Comparison of ENCODE assay signal across 8 cellular contexts in the genomic region with DNA sequence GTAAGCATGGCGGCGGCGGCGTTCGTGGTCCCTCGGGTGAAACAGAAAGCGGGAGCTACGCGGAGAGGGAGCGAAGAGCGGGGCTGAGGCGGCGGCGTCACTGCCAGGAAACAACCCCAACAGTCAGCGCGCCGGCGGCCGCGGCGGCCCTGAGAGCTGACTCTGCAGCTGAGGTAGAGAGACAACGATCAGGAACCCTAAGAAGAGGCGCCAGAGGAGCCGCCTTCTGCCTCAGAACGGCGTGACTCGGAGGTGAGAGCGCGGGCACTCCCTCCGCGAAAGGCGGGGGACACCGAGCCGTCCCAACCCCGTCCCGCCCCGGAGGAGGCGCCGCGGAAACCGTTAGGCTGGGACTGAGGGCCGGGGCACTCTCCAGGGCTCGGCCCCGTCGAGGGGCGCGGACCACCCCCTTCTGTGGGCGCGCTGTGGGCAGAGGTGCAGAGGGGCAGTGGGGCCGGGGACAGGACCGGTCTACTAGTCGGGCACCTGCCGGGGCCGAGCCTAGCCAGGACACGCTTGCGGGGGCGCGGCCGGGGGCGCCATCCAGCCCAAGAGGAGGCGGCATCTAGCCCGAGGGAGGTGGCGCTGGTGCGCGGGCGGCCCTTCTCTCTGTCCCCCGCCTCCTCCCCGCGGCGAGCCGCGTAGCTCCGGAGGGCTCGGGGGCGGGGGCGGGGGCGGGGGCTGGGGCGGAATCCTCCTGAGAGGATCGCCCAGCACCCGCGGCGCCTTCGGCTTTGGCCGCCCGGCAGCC. TPM values are rescaled to one million over a fixed set of nuclear protein-coding genes. Genes with fewer than 3 reads are reported as not detected.
DNase-seq lines count a peak whose midpoint lies in the region; ATAC-seq and TF ChIP-seq lines count a peak whose summit lies in the region.

No MANE protein-coding gene starts in this region.

- H3K4me1 Mint-ChIP-seq in natural killer cell treated with Interleukin-12 subunit alpha and Interleukin-12 subunit beta and Interleukin-15 and Interleukin-18, amount 100 ng/mL, for 72 hours (ENCODE audit: low read depth in 2 of 2): peaks cover 24 to 40% of the 10 kb centered on the region in 2 donors

- in situ Hi-C loops in KBM-7 (cut with MboI; ENCODE audit: low pct_unique_long_range_greater_than_20kb, low sequenced_read_pairs): no loop called here

- H3K27ac ChIP-seq in DND-41 (ENCODE audit: low read length) (peak overlapping the region; percentile 93), fibroblast of lung (ENCODE audit: insufficient read depth, low read length) (peak overlapping the region; percentile 95)

- peak overlapping the region; percentile 95 for H2AFZ ChIP-seq in DND-41 (ENCODE audit: low read depth, low read length)
- peak overlapping the region; percentile 76 for H2AFZ ChIP-seq in fibroblast of lung (ENCODE audit: low read length)

- H3K9ac ChIP-seq in DND-41 (ENCODE audit: low read depth, low read length) (peak overlapping the region; percentile 80), fibroblast of lung (ENCODE audit: insufficient read depth, low read length) (peak overlapping the region; percentile 93)

- H3K36me3 Mint-ChIP-seq in natural killer cell treated with Interleukin-12 subunit alpha and Interleukin-12 subunit beta and Interleukin-15 and Interleukin-18, amount 100 ng/mL, for 72 hours: peaks cover 38% of the 10 kb centered on the region

- H3K27me3 ChIP-seq in DND-41 (ENCODE audit: insufficient read depth, low read length, poor library complexity): no peaks in the 10 kb centered on the region
- no peaks in the 10 kb centered on the region for H3K27me3 ChIP-seq in fibroblast of lung (ENCODE audit: control insufficient read depth, insufficient read depth, low read length)

- H3K4me3 ChIP-seq in DND-41 (ENCODE audit: low read depth in 1 of 2, low read length in 2 of 2) (peak overlapping the region; percentile 71 to 86; a peak in 3 of 4 replicates), fibroblast of lung (replicated peaks in 1 of 4; ENCODE audit: control extremely low read depth in 1 of 4, insufficient read depth in 1 of 4, low read depth in 3 of 4, low read length in 4 of 4) (peak overlapping the region; percentile 81 to 92 (median 86))

- H3K9me3 ChIP-seq in DND-41 (ENCODE audit: insufficient read depth, low read length, severe bottlenecking) (no peaks in the 10 kb centered on the region), fibroblast of lung (ENCODE audit: control insufficient read depth, insufficient read depth, low read depth, low read length) (no peaks in the 10 kb centered on the region)

- H3K4me2 ChIP-seq in DND-41 (ENCODE audit: insufficient read depth, low read length): peak overlapping the region; percentile 77
- no peak overlapping the region for H3K4me2 ChIP-seq in fibroblast of lung (ENCODE audit: extremely low read depth, insufficient read depth, low read length)

- peaks cover 22% of the 10 kb centered on the region for H3K9me3 Mint-ChIP-seq in natural killer cell treated with Interleukin-12 subunit alpha and Interleukin-12 subunit beta and Interleukin-15 and Interleukin-18, amount 100 ng/mL, for 72 hours

- H3K27ac Mint-ChIP-seq in natural killer cell treated with Interleukin-12 subunit alpha and Interleukin-12 subunit beta and Interleukin-15 and Interleukin-18, amount 100 ng/mL, for 72 hours: peak overlapping the region; percentile 93 to 95

- H4K20me1 ChIP-seq in DND-41 (ENCODE audit: insufficient read depth, low read length) (peaks cover 7% of the 10 kb centered on the region; the same call in 1 of the 2 replicates), fibroblast of lung (ENCODE audit: control insufficient read depth, extremely low read depth, insufficient read depth, low read length) (no peaks in the 10 kb centered on the region)

- H3K4me1 ChIP-seq in DND-41 (ENCODE audit: insufficient read depth, low read length): peaks cover 49% of the 10 kb centered on the region
- H3K4me1 ChIP-seq in fibroblast of lung (ENCODE audit: control insufficient read depth, extremely low read depth, insufficient read depth, low read length): peaks cover 2% of the 10 kb centered on the region

- H3K36me3 ChIP-seq in DND-41 (ENCODE audit: insufficient read depth, low read length) (no peaks in the 10 kb centered on the region), fibroblast of lung (ENCODE audit: control insufficient read depth, insufficient read depth, low read length) (no peaks in the 10 kb centered on the region)

- H3K79me2 ChIP-seq in DND-41 (ENCODE audit: insufficient read depth, low read length) (peaks cover 55% of the 10 kb centered on the region), fibroblast of lung (ENCODE audit: control insufficient read depth, insufficient read depth, low read length) (peaks cover 42% of the 10 kb centered on the region)

- peak; percentile 86 for DNase-seq in DND-41
- DNase-seq in KBM-7: peak; percentile 88
- peak; percentile 81 for DNase-seq in RKO (ENCODE audit: low spot score)
- peak; percentile 66 to 82 for DNase-seq in activated T-helper 1 cell treated with anti-CD3 and anti-CD28 coated beads, Interleukin-2, amount 50 U/mL, for 16 hours (ENCODE audit: low read depth in 1 of 2, low spot score in 1 of 2)
- peak; percentile 78 to 82 for DNase-seq in fibroblast of lung (ENCODE audit: low read depth in 2 of 2)
- peak; percentile 94 for DNase-seq in natural killer cell treated with Interleukin-12 subunit alpha and Interleukin-12 subunit beta and Interleukin-15 and Interleukin-18, amount 100 ng/mL, for 72 hours (ENCODE audit: low spot score)
- DNase-seq in stimulated activated naive CD4-positive, alpha-beta T cell (lab: John Stamatoyannopoulos, UW): peak; percentile 80 to 89 (median 84)

- peaks cover 0 to 5% of the 10 kb centered on the region in 2 donors for H3K27me3 Mint-ChIP-seq in natural killer cell treated with Interleukin-12 subunit alpha and Interleukin-12 subunit beta and Interleukin-15 and Interleukin-18, amount 100 ng/mL, for 72 hours

- TF ChIP-seq CTCF in DND-41 (IDR thresholded peaks at IDR 0.05; ENCODE audit: borderline replicate concordance, extremely low read depth, low read length, poor library complexity, severe bottlenecking) (peak; percentile 31), fibroblast of lung (conservative IDR thresholded peaks at IDR 0.05 in 1 of 2, IDR thresholded peaks at IDR 0.05 in 1 of 2; ENCODE audit: low read depth in 1 of 2, low read length in 2 of 2) (peak in 1 of 2 donors; percentile 9)

- peak; percentile 81 for ATAC-seq in DND-41 (ENCODE audit: insufficient read depth, low read depth)
- peak; percentile 63 for ATAC-seq in GM21723 (IDR thresholded peaks at IDR 0.05; ENCODE audit: unreplicated experiment)
- peak; percentile 91 to 92 for ATAC-seq in natural killer cell treated with Interleukin-12 subunit alpha and Interleukin-12 subunit beta and Interleukin-15 and Interleukin-18, amount 100 ng/mL, for 72 hours

- peak overlapping the region; percentile 98 for H3K4me3 Mint-ChIP-seq in natural killer cell treated with Interleukin-12 subunit alpha and Interleukin-12 subunit beta and Interleukin-15 and Interleukin-18, amount 100 ng/mL, for 72 hours

RNA-seq across cellular contexts. Expression of gene FNDC3A, which starts 0.4 kb away (rescaled TPM):
- 54.2 and 79.4 TPM in 2 replicates for total RNA-seq in fibroblast of lung
- 44.7 and 48.6 TPM in 2 replicates for polyA plus RNA-seq in fibroblast of lung
- 20.2 and 21.3 TPM in 2 replicates for polyA plus RNA-seq in fibroblast of lung (2012)
- 42.1 and 54.1 TPM in 2 replicates for polyA minus RNA-seq in fibroblast of lung (ENCODE audit: low replicate concordance)
- 10 to 100 TPM; 35.3 to 39.0 TPM for total RNA-seq in natural killer cell treated with Interleukin-12 subunit alpha and Interleukin-12 subunit beta and Interleukin-15 and Interleukin-18, amount 100 ng/mL, for 72 hours

Comparison
In these comparisons a context has a peak if more than half of its experiments do, and no peak if none do; other contexts are left out.
1. Peak in every context shown above with its lines: DNase-seq, ATAC-seq, H3K4me3 ChIP-seq and H3K27ac ChIP-seq.